In genomic region chr22:24503137-24503850, GRCh38 we compare ENCODE assay signal across 9 cellular contexts. TPM values are rescaled to one million over a fixed set of nuclear protein-coding genes. Genes with fewer than 3 reads are reported as not detected.
DNase-seq lines count a peak whose midpoint lies in the region; ATAC-seq and TF ChIP-seq lines count a peak whose summit lies in the region.
"Had no signal": no experiment of that assay in that cellular context is flagged by ENCODE, and none has a peak within 500 bp of the region (broad histone marks: within the 10 kb centered on the region; RNA-seq: fewer than 3 reads in every experiment).

No MANE protein-coding gene starts in this region.

- ATAC-seq in HCT116 (peak; percentile 97), RWPE2 (ENCODE audit: low read depth) (peak; percentile 64), HG03432 (IDR thresholded peaks at IDR 0.05; ENCODE audit: unreplicated experiment) (no peak), GM18502 (IDR thresholded peaks at IDR 0.05; ENCODE audit: poor library complexity, unreplicated experiment) (no peak)
- ATAC-seq in activated T-helper 17 cell treated with anti-CD3 and anti-CD28 coated beads, Interleukin-2, amount 50 U/mL, for 72 hours (replicated peaks), result peak; percentile 89

- no peaks in the 10 kb centered on the region for H3K9me3 Mint-ChIP-seq in activated T-helper 17 cell treated with anti-CD3 and anti-CD28 coated beads, Interleukin-2, amount 50 U/mL, for 72 hours
- H3K9me3 Mint-ChIP-seq in glutamatergic neuron (ENCODE audit: unreplicated experiment), result no peaks in the 10 kb centered on the region
- H3K9me3 Mint-ChIP-seq: activated naive CD4-positive, alpha-beta T cell treated with anti-CD3 and anti-CD28 coated beads, Interleukin-2, amount 50 U/mL, for 24 hours had no signal

- TF ChIP-seq CTCF in HCT116 (IDR thresholded peaks at IDR 0.05 in 2 of 3, conservative IDR thresholded peaks at IDR 0.05 in 1 of 3; ENCODE audit: borderline replicate concordance in 1 of 3, insufficient read depth in 1 of 3, low read depth in 2 of 3, low read length in 2 of 3), result peak; percentile 70 to 83 (median 79); a peak in 5 of 6 replicates
- TF ChIP-seq CTCF in RWPE2 (IDR thresholded peaks at IDR 0.05; ENCODE audit: poor library complexity, severe bottlenecking), result peak; percentile 69
- peak; percentile 43 for TF ChIP-seq CTCF in glutamatergic neuron (IDR thresholded peaks at IDR 0.05; ENCODE audit: partially characterized antibody, unreplicated experiment)

- in situ Hi-C loops in Caki2 (cut with HindIII; ENCODE audit: low pct_unique_long_range_greater_than_20kb, low sequenced_read_pairs), result no loop called here

- H3K36me3 Mint-ChIP-seq in activated T-helper 17 cell treated with anti-CD3 and anti-CD28 coated beads, Interleukin-2, amount 50 U/mL, for 72 hours (ENCODE audit: low read depth), result no peaks in the 10 kb centered on the region
- no peaks in the 10 kb centered on the region for H3K36me3 Mint-ChIP-seq in glutamatergic neuron (ENCODE audit: unreplicated experiment)
- H3K36me3 Mint-ChIP-seq: activated naive CD4-positive, alpha-beta T cell treated with anti-CD3 and anti-CD28 coated beads, Interleukin-2, amount 50 U/mL, for 24 hours had no signal

- no peak for TF ChIP-seq POLR2A in HCT116 (IDR thresholded peaks at IDR 0.05; ENCODE audit: borderline replicate concordance, extremely low read depth, insufficient read depth, insufficient read length)

- no peaks in the 10 kb centered on the region for H3K9me3 ChIP-seq in HCT116 (ENCODE audit: control insufficient read depth in 1 of 2, insufficient read depth in 1 of 2, low read depth in 1 of 2, low read length in 2 of 2)
- H3K9me3 ChIP-seq in RWPE2 (ENCODE audit: severe bottlenecking), result no peaks in the 10 kb centered on the region

- peak overlapping the region; percentile 44 for H3K27ac Mint-ChIP-seq in activated T-helper 17 cell treated with anti-CD3 and anti-CD28 coated beads, Interleukin-2, amount 50 U/mL, for 72 hours
- no peak overlapping the region for H3K27ac Mint-ChIP-seq in glutamatergic neuron (ENCODE audit: unreplicated experiment)
- H3K27ac Mint-ChIP-seq: activated naive CD4-positive, alpha-beta T cell treated with anti-CD3 and anti-CD28 coated beads, Interleukin-2, amount 50 U/mL, for 24 hours had no signal

- DNase-seq in Caki2 (ENCODE audit: low read depth) (peak; percentile 60), HCT116 (ENCODE audit: low read depth, low spot score) (peak; percentile 34), RWPE2 (ENCODE audit: low spot score) (no peak), glutamatergic neuron (peak; percentile 67)
- peak; percentile 37 to 56 for DNase-seq in stimulated activated CD4-positive, alpha-beta T cell treated with anti-CD3 and anti-CD28 coated beads, Interleukin-12 subunit alpha, Interleukin-12 subunit beta, amount 100 ng/mL, for 24 hours (ENCODE audit: low read depth in 2 of 2)

- H3K4me3 ChIP-seq in HCT116 (replicated peaks in 1 of 2; ENCODE audit: low read depth in 1 of 2, low read length in 2 of 2) (no peak overlapping the region), RWPE2 (ENCODE audit: severe bottlenecking) (no peak overlapping the region)

- no peaks in the 10 kb centered on the region for H4K20me1 ChIP-seq in HCT116 (ENCODE audit: insufficient read depth)

- no peaks in the 10 kb centered on the region for H3K79me2 ChIP-seq in HCT116 (ENCODE audit: insufficient read depth, low read length)

- RAD21 ChIA-PET in HCT116 (lab: Charles Lee; ENCODE audit: low non-redundant PET in 1 of 2, low total read pairs in 2 of 2, uncharacterized antibody in 2 of 2, unreplicated experiment in 2 of 2), result interaction anchor here in 1 of 2 experiments (0.8 kb wide), 1 partner anchor 314 kb away, joined by 3 read pairs; no protein-coding TSS in a partner anchor

- no TSS peak for BruUV-seq in HCT116 (replicated peaks; lab: Mats Ljungman, UMichigan)

- H3K4me1 Mint-ChIP-seq in activated T-helper 17 cell treated with anti-CD3 and anti-CD28 coated beads, Interleukin-2, amount 50 U/mL, for 72 hours, result no peaks in the 10 kb centered on the region
- peaks cover 39% of the 10 kb centered on the region for H3K4me1 Mint-ChIP-seq in glutamatergic neuron (ENCODE audit: low read depth, unreplicated experiment)

- H3K4me1 ChIP-seq in HCT116 (ENCODE audit: control insufficient read depth in 1 of 2, insufficient read depth in 2 of 2, low read length in 2 of 2) (peaks cover 0 to 5% of the 10 kb centered on the region in 2 experiments; a peak in 1 of 4 replicates), RWPE2 (ENCODE audit: insufficient read depth, poor library complexity, severe bottlenecking) (peaks cover 6% of the 10 kb centered on the region)

- no peak overlapping the region for H3K9ac ChIP-seq in HCT116 (ENCODE audit: low read length)

- peak; percentile 79 for TF ChIP-seq RAD21 in HCT116 (IDR thresholded peaks at IDR 0.05; ENCODE audit: low read depth)

- H3K27ac ChIP-seq in HCT116 (ENCODE audit: low read depth, low read length), result no peak overlapping the region
- H3K27ac ChIP-seq in RWPE2 (ENCODE audit: poor library complexity, severe bottlenecking), result no peak overlapping the region

- H3K9me2 ChIP-seq in HCT116 (ENCODE audit: insufficient read depth), result no peaks in the 10 kb centered on the region

- no peaks in the 10 kb centered on the region for H3K27me3 Mint-ChIP-seq in activated T-helper 17 cell treated with anti-CD3 and anti-CD28 coated beads, Interleukin-2, amount 50 U/mL, for 72 hours
- peaks cover 9% of the 10 kb centered on the region for H3K27me3 Mint-ChIP-seq in glutamatergic neuron (ENCODE audit: unreplicated experiment)
- H3K27me3 Mint-ChIP-seq: activated naive CD4-positive, alpha-beta T cell treated with anti-CD3 and anti-CD28 coated beads, Interleukin-2, amount 50 U/mL, for 24 hours had no signal

- CTCF ChIA-PET in HCT116 (lab: Charles Lee), result interaction anchor here (0.6 to 2.9 kb wide), 7 partner anchors 12 to 81 kb away, joined by 3 to 23 read pairs (median 3); no protein-coding TSS in a partner anchor

- intact Hi-C loops in HCT116 (cut with micrococcal nuclease), result loop anchor here (1.0 kb wide), 2 partner anchors 82 to 178 kb away; no protein-coding TSS in a partner anchor

- H3K36me3 ChIP-seq in HCT116 (ENCODE audit: control insufficient read depth in 1 of 2, insufficient read depth in 2 of 2, low read length in 2 of 2) (no peaks in the 10 kb centered on the region), RWPE2 (ENCODE audit: low read depth) (no peaks in the 10 kb centered on the region)

- H3K4me3 Mint-ChIP-seq in activated T-helper 17 cell treated with anti-CD3 and anti-CD28 coated beads, Interleukin-2, amount 50 U/mL, for 72 hours, result no peak overlapping the region
- no peak overlapping the region for H3K4me3 Mint-ChIP-seq in glutamatergic neuron (ENCODE audit: unreplicated experiment)
- H3K4me3 Mint-ChIP-seq: activated naive CD4-positive, alpha-beta T cell treated with anti-CD3 and anti-CD28 coated beads, Interleukin-2, amount 50 U/mL, for 24 hours had no signal

- POLR2A ChIA-PET in HCT116 (lab: Charles Lee), result no interaction called here

- H3K27me3 ChIP-seq in HCT116 (ENCODE audit: insufficient read depth, low read length) (no peaks in the 10 kb centered on the region), RWPE2 (ENCODE audit: insufficient read depth, poor library complexity, severe bottlenecking) (no peaks in the 10 kb centered on the region)

- no peak overlapping the region for H3K4me2 ChIP-seq in HCT116 (ENCODE audit: low read length)

- no peak overlapping the region for H2AFZ ChIP-seq in HCT116 (ENCODE audit: low read depth, low read length, poor library complexity, severe bottlenecking)

TF ChIP-seq in HCT116, 20 proteins besides CTCF, POLR2A, EP300 and RAD21 (continues in another document):
- no peak for TF ChIP-seq REST (IDR thresholded peaks at IDR 0.05; ENCODE audit: low read depth)
- no peak for TF ChIP-seq EZH2 (IDR thresholded peaks at IDR 0.05)

RNA-seq across cellular contexts. Expression of gene UPB1, which starts 8.2 kb away (rescaled TPM):
- 0.41 TPM in 1 of 2 replicates, not detected in the other for total RNA-seq in Caki2 (2014; rRNA removed; shearing (Covaris generic); ENCODE audit: low replicate concordance)
- total RNA-seq in HCT116 (2021; ENCODE audit: unreplicated experiment) (0.27 TPM), glutamatergic neuron (ENCODE audit: unreplicated experiment) (0.37 TPM)
- 0.06 and 0.14 TPM in 2 replicates for polyA plus RNA-seq in HCT116 (2012)
- total RNA-seq in activated T-helper 17 cell treated with anti-CD3 and anti-CD28 coated beads, Interleukin-2, amount 50 U/mL, for 72 hours, result 1 to 10 TPM in 1 of 2 donors, not detected in 1; 1.5 TPM

RNA-seq across cellular contexts. Expression of gene GUCD1, which starts 51.6 kb away (rescaled TPM):
- 209 and 238 TPM in 2 replicates for total RNA-seq in Caki2 (2014; rRNA removed; shearing (Covaris generic); ENCODE audit: low replicate concordance)
- 48.7 TPM for total RNA-seq in HCT116 (2021; ENCODE audit: unreplicated experiment)
- 57.2 and 68.4 TPM in 2 replicates for polyA plus RNA-seq in HCT116 (2012)
- total RNA-seq in activated T-helper 17 cell treated with anti-CD3 and anti-CD28 coated beads, Interleukin-2, amount 50 U/mL, for 72 hours, result 100 to 1,000 TPM in 1 of 2 donors, 10 to 100 TPM in 1; 90.4 to 158 TPM
- 64.9 TPM for total RNA-seq in glutamatergic neuron (ENCODE audit: unreplicated experiment)

RNA-seq across cellular contexts. Expression of gene SNRPD3, which starts 52.5 kb away (rescaled TPM):
- 158 and 182 TPM in 2 replicates for total RNA-seq in Caki2 (2014; rRNA removed; shearing (Covaris generic); ENCODE audit: low replicate concordance)
- total RNA-seq in HCT116 (2021; ENCODE audit: unreplicated experiment) (144 TPM), glutamatergic neuron (ENCODE audit: unreplicated experiment) (86.7 TPM)
- polyA plus RNA-seq in HCT116 (2012), result 194 and 200 TPM in 2 replicates
- 100 to 1,000 TPM in 1 of 2 donors, 10 to 100 TPM in 1; 81.1 to 128 TPM for total RNA-seq in activated T-helper 17 cell treated with anti-CD3 and anti-CD28 coated beads, Interleukin-2, amount 50 U/mL, for 72 hours

Comparison
In these comparisons a context has a peak if more than half of its experiments do, and no peak if none do; other contexts are left out.
1. ATAC-seq: peak in HCT116 (single experiment), RWPE2 (single experiment) and activated T-helper 17 cell treated with anti-CD3 and anti-CD28 coated beads, Interleukin-2, amount 50 U/mL, for 72 hours (single experiment); none in HG03432 (single experiment) and GM18502 (single experiment).
2. Peak in every context shown above with its lines, with median percentiles within 50 percentile points of each other: CTCF ChIP-seq.